12 cellular contexts compared by ENCODE assay signal in genomic region chr2:235640900-235641299, GRCh38.
DNase-seq lines count a peak whose midpoint lies in the region; ATAC-seq and TF ChIP-seq lines count a peak whose summit lies in the region.
"Had no signal": no experiment of that assay in that cellular context is flagged by ENCODE, and none has a peak within 500 bp of the region (broad histone marks: within the 10 kb centered on the region; RNA-seq: fewer than 3 reads in every experiment).

No MANE protein-coding gene starts in this region.

- H3K36me3 ChIP-seq in heart left ventricle (no peaks in the 10 kb centered on the region), uterus (no peaks in the 10 kb centered on the region)

- H3K27me3 ChIP-seq in heart left ventricle (no peaks in the 10 kb centered on the region), uterus (no peaks in the 10 kb centered on the region)

- intact Hi-C loops in heart left ventricle (cut with DNase I) (loop anchor here in 1 of 10 donors (5.0 kb wide), 1 partner anchor 34 kb away; no protein-coding TSS in a partner anchor), left cardiac atrium (cut with DNase I) (no loop called here), posterior vena cava (cut with DNase I) (no loop called here), uterus (cut with DNase I; ENCODE audit: low total_unique reads) (no loop called here)

- H3K4me3 ChIP-seq in heart left ventricle (no peak overlapping the region), uterus (no peak overlapping the region)
- H3K4me3 ChIP-seq: mucosa of descending colon had no signal

- TF ChIP-seq CTCF in heart left ventricle (IDR thresholded peaks at IDR 0.05) (no peak), uterus (IDR thresholded peaks at IDR 0.05) (no peak)

- DNase-seq in heart left ventricle: no peak
- DNase-seq in left cardiac atrium: no peak
- DNase-seq in dermis blood vessel endothelial cell: peak; percentile 27
- peak; percentile 26 for DNase-seq in posterior vena cava (ENCODE audit: low spot score)
- DNase-seq in uterus: no peak
- DNase-seq in T-helper 1 cell: no peak
- DNase-seq in NCI-H1436 treated with DMSO at 0.1 percent for 48 hours (lab: John Stamatoyannopoulos, UW): no peak
- DNase-seq: mucosa of descending colon; NCI-H2171; stimulated activated naive CD4-positive, alpha-beta T cell treated with Interleukin-2 at 50 U/mL for 16 hours had no signal

- 50 to 64% (median 52%) methylated on average over 3 of the region's 3 CpGs for WGBS in heart left ventricle, 4 donors

- no peaks in the 10 kb centered on the region for H3K9me3 ChIP-seq in heart left ventricle
- no peaks in the 10 kb centered on the region for H3K9me3 ChIP-seq in uterus
- H3K9me3 ChIP-seq: mucosa of descending colon had no signal

- H3K27ac ChIP-seq in heart left ventricle (peak overlapping the region in 9 of 12 donors; percentile 23 to 89 (median 71)), uterus (peak overlapping the region; percentile 54 to 66)

- no peak for ATAC-seq in heart left ventricle
- no peak for ATAC-seq in left cardiac atrium
- ATAC-seq in GM21717 (IDR thresholded peaks at IDR 0.05; ENCODE audit: unreplicated experiment): no peak
- ATAC-seq: mucosa of descending colon, SK-N-SH treated with all-trans-retinoic acid at 6 μM for 48 hours had no signal

- peaks cover 7 to 68% (median 39%) of the 10 kb centered on the region in 12 donors for H3K4me1 ChIP-seq in heart left ventricle
- peaks cover 0 to 4% of the 10 kb centered on the region in 2 donors for H3K4me1 ChIP-seq in uterus

- TF ChIP-seq POLR2A in heart left ventricle (IDR thresholded peaks at IDR 0.05): no peak
- TF ChIP-seq POLR2A in uterus (IDR thresholded peaks at IDR 0.05): no peak

Comparison
In these comparisons a context has a peak if more than half of its experiments do, and no peak if none do; other contexts are left out.
1. DNase-seq: peak in dermis blood vessel endothelial cell (single experiment) and posterior vena cava (single experiment); none in heart left ventricle (0 of 5), left cardiac atrium (single experiment), uterus (0 of 2), T-helper 1 cell (0 of 5) and NCI-H1436 treated with DMSO at 0.1 percent for 48 hours (single experiment).